Comparison of ENCODE assay signal across 20 cellular contexts in the genomic region with DNA sequence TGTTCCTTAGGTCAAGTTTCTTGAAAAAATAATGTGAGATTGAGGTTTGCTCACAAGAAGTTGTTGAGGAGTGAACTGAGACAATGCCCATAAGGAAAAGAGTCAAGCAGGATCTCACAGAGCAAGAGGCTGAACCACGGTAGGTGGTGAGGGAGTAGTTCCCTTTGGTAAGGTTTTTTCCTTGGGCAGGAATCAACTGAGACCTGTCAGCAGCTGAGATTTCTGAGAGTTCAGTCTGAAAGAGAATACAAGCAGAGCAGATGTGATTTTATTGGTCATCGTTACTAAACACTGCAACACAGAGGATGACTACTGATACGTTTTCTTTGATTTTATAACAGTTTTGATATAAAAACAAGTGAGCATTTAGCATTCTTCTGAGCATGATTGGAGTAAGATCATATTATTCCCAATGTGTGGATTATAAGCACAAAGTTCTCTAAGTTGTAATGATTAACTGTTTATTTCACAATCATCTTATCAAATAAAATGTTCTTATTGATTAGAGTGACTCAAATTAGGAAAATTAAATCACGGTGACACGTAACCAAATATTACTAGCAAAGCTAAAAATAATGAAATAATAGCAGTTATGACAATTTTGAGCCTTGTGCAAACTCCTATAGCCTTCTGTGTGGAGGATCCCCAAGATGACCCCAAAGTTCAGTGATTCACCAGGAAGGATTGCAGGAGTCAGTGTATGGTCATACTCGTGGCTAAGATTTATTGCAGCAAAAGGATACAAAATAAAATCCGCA.
A peak's percentile ranks its signal among the peaks of the same experiment; 100 is the strongest.
DNase-seq lines count a peak whose midpoint lies in the region; ATAC-seq and TF ChIP-seq lines count a peak whose summit lies in the region.
"Had no signal": no experiment of that assay in that cellular context is flagged by ENCODE, and none has a peak within 500 bp of the region (broad histone marks: within the 10 kb centered on the region; RNA-seq: fewer than 3 reads in every experiment).

No MANE protein-coding gene starts in this region.

- H3K4ac ChIP-seq in IMR-90 (ENCODE audit: low read depth, low read length), result no peak overlapping the region

- no peaks in the 10 kb centered on the region for H4K20me1 ChIP-seq in IMR-90 (ENCODE audit: insufficient read depth, low read length)
- no peaks in the 10 kb centered on the region for H4K20me1 ChIP-seq in mammary epithelial cell (ENCODE audit: insufficient read depth, low read length)

- H2BK20ac ChIP-seq in IMR-90 (ENCODE audit: low read depth, low read length), result no peak overlapping the region

- no peak overlapping the region for H2AK9ac ChIP-seq in IMR-90 (replicated peaks; ENCODE audit: low read depth, low read length, poor library complexity)

- no TSS peak for BruUV-seq in IMR-90 (replicated peaks; lab: Mats Ljungman, UMichigan)
- no TSS peak for BruUV-seq in mammary epithelial cell (replicated peaks; lab: Mats Ljungman, UMichigan)

- no peaks in the 10 kb centered on the region for H3K9me1 ChIP-seq in IMR-90 (ENCODE audit: insufficient read depth, low read length)

- dilution Hi-C loops in IMR-90 (cut with HindIII; ENCODE audit: low sequenced_read_pairs, unreplicated experiment), result no loop called here
- dilution Hi-C loops in mammary epithelial cell (cut with HindIII; ENCODE audit: low sequenced_read_pairs), result no loop called here

- H3K27ac ChIP-seq in IMR-90 (ENCODE audit: insufficient read depth, low read length) (no peak overlapping the region), mammary epithelial cell (ENCODE audit: insufficient read depth, low read depth, low read length) (no peak overlapping the region)
- H3K27ac ChIP-seq: right atrium auricular region, stomach, uterus had no signal

- no peak overlapping the region for H2AFZ ChIP-seq in IMR-90 (replicated peaks; ENCODE audit: low read length, poor library complexity)
- no peak overlapping the region for H2AFZ ChIP-seq in mammary epithelial cell (ENCODE audit: low read depth, low read length)

- H3K9ac ChIP-seq in IMR-90 (ENCODE audit: low read depth, low read length), result no peak overlapping the region
- H3K9ac ChIP-seq in mammary epithelial cell (ENCODE audit: insufficient read depth, low read length), result no peak overlapping the region

- H2AK5ac ChIP-seq in IMR-90 (ENCODE audit: low read depth, low read length), result no peak overlapping the region

- H4K5ac ChIP-seq in IMR-90 (ENCODE audit: low read depth, low read length), result no peak overlapping the region

- in situ Hi-C loops in IMR-90 (cut with MboI; ENCODE audit: low sequenced_read_pairs), result no loop called here
- in situ Hi-C loops in mammary epithelial cell (cut with MboI; ENCODE audit: low sequenced_read_pairs in 2 of 2), result no loop called here

- POLR2A ChIA-PET in IMR-90 (lab: Charles Lee; ENCODE audit: unreplicated experiment), result no interaction called here

- H3K27me3 ChIP-seq in IMR-90 (ENCODE audit: control insufficient read depth, insufficient read depth, low read length), result no peaks in the 10 kb centered on the region
- no peaks in the 10 kb centered on the region for H3K27me3 ChIP-seq in mammary epithelial cell (ENCODE audit: insufficient read depth, low read length)
- H3K27me3 ChIP-seq: right atrium auricular region, stomach, uterus had no signal

- TF ChIP-seq CTCF in IMR-90 (conservative IDR thresholded peaks at IDR 0.05; ENCODE audit: low read depth, low read length) (no peak), mammary epithelial cell (conservative IDR thresholded peaks at IDR 0.05 in 1 of 2, IDR thresholded peaks at IDR 0.05 in 1 of 2; ENCODE audit: extremely low read depth in 1 of 2, insufficient read depth in 1 of 2, low read depth in 1 of 2, low read length in 2 of 2) (no peak), GM10266 (IDR thresholded peaks at IDR 0.05; ENCODE audit: control insufficient read depth, insufficient read depth, low read depth, missing control alignments) (no peak)

- H2BK15ac ChIP-seq in IMR-90 (ENCODE audit: low read depth, low read length), result no peak overlapping the region

- DNase-seq in AG08396 (ENCODE audit: low spot score), result peak; percentile 8
- peak; percentile 51 for DNase-seq in IMR-90
- peak; percentile 1 for DNase-seq in mammary epithelial cell
- DNase-seq in left kidney (ENCODE audit: low read depth, low spot score), result peak; percentile 2
- DNase-seq in GM10266 (ENCODE audit: extremely low spot score), result no peak
- DNase-seq in GOT3 (lab: John Stamatoyannopoulos, UW), result no peak
- DNase-seq in dedifferentiated amniotic fluid mesenchymal stem cell (ENCODE audit: extremely low spot score), result no peak
- no peak for DNase-seq in T-helper 1 cell
- DNase-seq: activated CD4-positive, alpha-beta memory T cell treated with anti-CD3 and anti-CD28 coated beads for 36 hours; activated T-cell treated with anti-CD3 and anti-CD28 coated beads, Interleukin-2, amount 50 U/mL, for 1 hour; CD4-positive, alpha-beta memory T cell; hippocampal formation; mucosa of descending colon; NCI-H1417 treated with DMSO at 0.1 percent for 48 hours; nucleus accumbens; RPMI8226; stomach; uterus had no signal

- peak overlapping the region; percentile 26; the same call in 1 of the 2 replicates for H2BK120ac ChIP-seq in IMR-90 (ENCODE audit: low read depth, low read length)

- H3K9me3 ChIP-seq in IMR-90 (ENCODE audit: control insufficient read depth, insufficient read depth, low read length) (no peaks in the 10 kb centered on the region), mammary epithelial cell (replicated peaks; ENCODE audit: insufficient read depth, low read length) (no peaks in the 10 kb centered on the region)
- H3K9me3 ChIP-seq: mucosa of descending colon, right atrium auricular region, stomach, uterus had no signal

- no peak for TF ChIP-seq RAD21 in IMR-90 (IDR thresholded peaks at IDR 0.05; ENCODE audit: low read length)

- no peak overlapping the region for H3K56ac ChIP-seq in IMR-90 (ENCODE audit: extremely low read depth, insufficient read depth, low read length)

- no peak overlapping the region for H3K4me2 ChIP-seq in IMR-90 (ENCODE audit: low read depth, low read length)
- H3K4me2 ChIP-seq in mammary epithelial cell (ENCODE audit: insufficient read depth, low read depth, low read length), result no peak overlapping the region

- no peak overlapping the region for H2BK5ac ChIP-seq in IMR-90 (ENCODE audit: low read depth, low read length, poor library complexity, severe bottlenecking)

- no peak overlapping the region for H4K8ac ChIP-seq in IMR-90 (ENCODE audit: low read depth in 2 of 2, low read length in 2 of 2)

- peak; percentile 64 for ATAC-seq in IMR-90 (ENCODE audit: low read depth)
- ATAC-seq: K562, mucosa of descending colon had no signal

- 60% methylated on average over 1 of the region's 7 CpGs; no CpG with 5 or more reads in 1 of the 2 experiments for WGBS in IMR-90 (ENCODE audit: extremely low coverage in 2 of 2, insufficient read length in 1 of 2), 2 experiments
- 61% methylated on average over 7 of the region's 7 CpGs for WGBS in mammary epithelial cell (ENCODE audit: low coverage, missing lambda C conversion rate)

- H3K4me3 ChIP-seq in IMR-90 (ENCODE audit: insufficient read depth, low read depth, low read length) (no peak overlapping the region), mammary epithelial cell (replicated peaks in 1 of 3; ENCODE audit: insufficient read depth in 1 of 3, low read depth in 2 of 3, low read length in 3 of 3) (no peak overlapping the region)
- H3K4me3 ChIP-seq: K562, mucosa of descending colon, right atrium auricular region, stomach, uterus had no signal

- no peaks in the 10 kb centered on the region for H3K4me1 ChIP-seq in IMR-90 (ENCODE audit: control insufficient read depth, insufficient read depth, low read length)
- no peaks in the 10 kb centered on the region for H3K4me1 ChIP-seq in mammary epithelial cell (ENCODE audit: insufficient read depth, low read length)
- H3K4me1 ChIP-seq: right atrium auricular region, stomach, uterus had no signal

- CTCF ChIA-PET in IMR-90 (lab: Yijun Ruan, JAX), result no interaction called here
- CTCF ChIA-PET in mammary epithelial cell (lab: Charles Lee; ENCODE audit: low non-redundant PET), result no interaction called here

- H3K36me3 ChIP-seq in IMR-90 (ENCODE audit: control insufficient read depth, insufficient read depth, low read length) (no peaks in the 10 kb centered on the region), mammary epithelial cell (ENCODE audit: insufficient read depth, low read length) (no peaks in the 10 kb centered on the region)
- H3K36me3 ChIP-seq: right atrium auricular region, stomach, uterus had no signal

- no peaks in the 10 kb centered on the region for H3K79me1 ChIP-seq in IMR-90 (ENCODE audit: low read depth in 1 of 2, low read length in 2 of 2)

- no peak overlapping the region for H3K18ac ChIP-seq in IMR-90 (ENCODE audit: low read depth, low read length)

- H3K23ac ChIP-seq in IMR-90 (ENCODE audit: low read depth, low read length), result no peak overlapping the region

- no peak for TF ChIP-seq POLR2A in IMR-90 (IDR thresholded peaks at IDR 0.05; ENCODE audit: low read depth, low read length)

- H3K14ac ChIP-seq in IMR-90 (replicated peaks; ENCODE audit: low read depth, low read length), result no peak overlapping the region

- H4K91ac ChIP-seq in IMR-90 (ENCODE audit: insufficient read depth, low read depth, low read length), result no peak overlapping the region

- H3K79me2 ChIP-seq in mammary epithelial cell (ENCODE audit: insufficient read depth, low read length), result no peaks in the 10 kb centered on the region

- intact Hi-C loops in IMR-90 (cut with micrococcal nuclease), result loop anchor here (5.0 kb wide), 1 partner anchor 451 kb away; no protein-coding TSS in a partner anchor
- intact Hi-C loops in mammary epithelial cell (cut with micrococcal nuclease), result no loop called here

TF ChIP-seq in IMR-90, 13 proteins besides CTCF, POLR2A, EP300 and RAD21:
- 0 out of 2 replicates have a peak, but pooled peaks have one; percentile 30 for TF ChIP-seq CEBPB (IDR thresholded peaks at IDR 0.05; ENCODE audit: low read depth, low read length)
- TF ChIP-seq MAFK (IDR thresholded peaks at IDR 0.05; ENCODE audit: low read depth, low read length), result no peak

Comparison
In these comparisons a context has a peak if more than half of its experiments do, and no peak if none do; other contexts are left out.
1. DNase-seq: peak in AG08396 (single experiment), IMR-90 (single experiment), mammary epithelial cell (single experiment) and left kidney (single experiment); none in GM10266 (single experiment), GOT3 (single experiment), dedifferentiated amniotic fluid mesenchymal stem cell (single experiment) and T-helper 1 cell (0 of 5).